In genomic region chr20:45953672-45954071, GRCh38 we compare ENCODE assay signal across 16 cellular contexts. TPM values are rescaled to one million over a fixed set of nuclear protein-coding genes. Genes with fewer than 3 reads are reported as not detected.
"Had no signal": no experiment of that assay in that cellular context is flagged by ENCODE, and none has a peak within 500 bp of the region (broad histone marks: within the 10 kb centered on the region; RNA-seq: fewer than 3 reads in every experiment).

No MANE protein-coding gene starts in this region.

- H3K4me3 Mint-ChIP-seq: activated CD4-positive, alpha-beta T cell treated with anti-CD3 and anti-CD28 coated beads, Interleukin-2, amount 10 ng/mL, durations not matched to agents 24 days and 14 days; activated T-helper 1 cell treated with anti-CD3 and anti-CD28 coated beads, Interleukin-12 subunit alpha, Interleukin-12 subunit beta, Interleukin-2, Interleukin-4 antibody, amounts not matched to agents 30 ng/mL and 10 ng/mL and 1 ng/mL, durations not matched to agents 14 hours and 24 hours and 36 hours; endodermal cell; memory B cell; naive thymus-derived CD8-positive, alpha-beta T cell had no signal

- H3K4me1 ChIP-seq: breast epithelium, gastrocnemius medialis, prostate gland, right lobe of liver had no signal

- H3K27ac ChIP-seq: prostate gland, right lobe of liver had no signal

- H3K27me3 ChIP-seq: breast epithelium, gastrocnemius medialis, right lobe of liver had no signal

- H3K4me3 ChIP-seq: breast epithelium, gastrocnemius medialis, prostate gland, right lobe of liver had no signal

- H3K27me3 Mint-ChIP-seq: activated CD4-positive, alpha-beta T cell treated with anti-CD3 and anti-CD28 coated beads, Interleukin-2, amount 10 ng/mL, durations not matched to agents 24 days and 14 days; memory B cell; naive thymus-derived CD8-positive, alpha-beta T cell had no signal

- DNase-seq: activated CD4-positive, alpha-beta T cell treated with anti-CD3 and anti-CD28 coated beads, Interleukin-2, amount 10 ng/mL, durations not matched to agents 24 days and 14 days; activated CD4-positive, CD25-positive, alpha-beta regulatory T cell; activated CD8-positive, alpha-beta memory T cell treated with anti-CD3 and anti-CD28 coated beads, Interleukin-2, amount 50 U/mL, for 48 hours; anterior cingulate cortex; erythroblast; naive thymus-derived CD8-positive, alpha-beta T cell; nucleus accumbens had no signal

- H3K9me3 ChIP-seq: breast epithelium, gastrocnemius medialis, prostate gland, right lobe of liver had no signal

- FAIRE-seq: islet of Langerhans had no signal

- H3K9me3 Mint-ChIP-seq: activated CD4-positive, alpha-beta T cell treated with anti-CD3 and anti-CD28 coated beads, Interleukin-2, amount 10 ng/mL, durations not matched to agents 24 days and 14 days; activated T-helper 1 cell treated with anti-CD3 and anti-CD28 coated beads, Interleukin-12 subunit alpha, Interleukin-12 subunit beta, Interleukin-2, Interleukin-4 antibody, amounts not matched to agents 30 ng/mL and 10 ng/mL and 1 ng/mL, durations not matched to agents 14 hours and 24 hours and 36 hours; endodermal cell; memory B cell; naive thymus-derived CD8-positive, alpha-beta T cell had no signal

- H3K4me1 Mint-ChIP-seq: activated CD4-positive, alpha-beta T cell treated with anti-CD3 and anti-CD28 coated beads, Interleukin-2, amount 10 ng/mL, durations not matched to agents 24 days and 14 days; endodermal cell had no signal

- H3K27ac Mint-ChIP-seq: activated CD4-positive, alpha-beta T cell treated with anti-CD3 and anti-CD28 coated beads, Interleukin-2, amount 10 ng/mL, durations not matched to agents 24 days and 14 days; activated T-helper 1 cell treated with anti-CD3 and anti-CD28 coated beads, Interleukin-12 subunit alpha, Interleukin-12 subunit beta, Interleukin-2, Interleukin-4 antibody, amounts not matched to agents 30 ng/mL and 10 ng/mL and 1 ng/mL, durations not matched to agents 14 hours and 24 hours and 36 hours; endodermal cell; memory B cell had no signal

RNA-seq across cellular contexts. Expression of gene MMP9, which starts 55.0 kb away (rescaled TPM):
- total RNA-seq: cerebellum had no signal
- polyA plus RNA-seq: naive thymus-derived CD8-positive, alpha-beta T cell had no signal
